32 cellular contexts compared by ENCODE assay signal in genomic region chr18:66439670-66440069, GRCh38.
"Had no signal": no experiment of that assay in that cellular context is flagged by ENCODE, and none has a peak within 500 bp of the region (broad histone marks: within the 10 kb centered on the region; RNA-seq: fewer than 3 reads in every experiment).

No MANE protein-coding gene starts in this region.

- H3K4me1 Mint-ChIP-seq: activated CD4-positive, alpha-beta T cell treated with anti-CD3 and anti-CD28 coated beads for 36 hours; activated CD4-positive, alpha-beta T cell treated with anti-CD3 and anti-CD28 coated beads, Interleukin-2, amount 10 ng/mL, durations not matched to agents 7 days and 5 days; activated naive CD8-positive, alpha-beta T cell treated with anti-CD3 and anti-CD28 coated beads for 36 hours; central memory CD8-positive, alpha-beta T cell; WTC11 had no signal

- H3K9ac ChIP-seq: SK-N-SH had no signal

- H3K27me3 ChIP-seq: ascending aorta, cardiac muscle cell, Peyer's patch, SJSA1 had no signal

- H3K36me3 ChIP-seq: ascending aorta, cardiac muscle cell, Peyer's patch, SJSA1 had no signal

- H3K4me3 Mint-ChIP-seq: activated CD4-positive, alpha-beta T cell treated with anti-CD3 and anti-CD28 coated beads for 36 hours; activated CD4-positive, alpha-beta T cell treated with anti-CD3 and anti-CD28 coated beads, Interleukin-2, amount 10 ng/mL, durations not matched to agents 7 days and 5 days; activated CD8-positive, alpha-beta T cell treated with anti-CD3 and anti-CD28 coated beads, Interleukin-2, amount 10 ng/mL, durations not matched to agents 7 days and 5 days; activated naive CD8-positive, alpha-beta T cell treated with anti-CD3 and anti-CD28 coated beads for 36 hours; activated T-cell treated with anti-CD3 and anti-CD28 coated beads, Interleukin-2, amount 50 U/mL, for 4 hours; activated T-helper 1 cell treated with anti-CD3 and anti-CD28 coated beads, Interleukin-12 subunit alpha, Interleukin-12 subunit beta, Interleukin-2, Interleukin-4 antibody, amounts not matched to agents 30 ng/mL and 10 ng/mL and 1 ng/mL, durations not matched to agents 14 hours and 24 hours and 36 hours; central memory CD8-positive, alpha-beta T cell; T-helper 1 cell treated with Interleukin-12 subunit alpha and Interleukin-12 subunit beta and Interleukin-4 antibody, amounts not matched to agents 30 μg/mL and 1 μg/mL, for 36 hours; T-helper 2 cell treated with Interferon-gamma antibody and Interleukin-4, amounts not matched to agents 5 μg/mL and 100 μg/mL, for 36 hours; WTC11 had no signal

- H3K27ac ChIP-seq: ascending aorta, cardiac muscle cell, Peyer's patch, SJSA1 had no signal

- H3K9me3 ChIP-seq: ascending aorta, Peyer's patch, SJSA1, SK-N-SH had no signal

- H3K4me3 ChIP-seq: ascending aorta, cardiac muscle cell, Peyer's patch, SJSA1 had no signal

- H3K27me3 Mint-ChIP-seq: activated CD4-positive, alpha-beta T cell treated with anti-CD3 and anti-CD28 coated beads for 36 hours; activated CD4-positive, alpha-beta T cell treated with anti-CD3 and anti-CD28 coated beads, Interleukin-2, amount 10 ng/mL, durations not matched to agents 7 days and 5 days; activated naive CD8-positive, alpha-beta T cell treated with anti-CD3 and anti-CD28 coated beads for 36 hours; central memory CD8-positive, alpha-beta T cell had no signal

- H3K9me3 Mint-ChIP-seq: activated T-cell treated with anti-CD3 and anti-CD28 coated beads, Interleukin-2, amount 50 U/mL, for 4 hours; activated T-helper 1 cell treated with anti-CD3 and anti-CD28 coated beads, Interleukin-12 subunit alpha, Interleukin-12 subunit beta, Interleukin-2, Interleukin-4 antibody, amounts not matched to agents 30 ng/mL and 10 ng/mL and 1 ng/mL, durations not matched to agents 14 hours and 24 hours and 36 hours; T-helper 1 cell treated with Interleukin-12 subunit alpha and Interleukin-12 subunit beta and Interleukin-4 antibody, amounts not matched to agents 30 μg/mL and 1 μg/mL, for 36 hours had no signal

- H3K36me3 Mint-ChIP-seq: activated naive CD8-positive, alpha-beta T cell treated with anti-CD3 and anti-CD28 coated beads for 36 hours; WTC11 had no signal

- DNase-seq: activated CD4-positive, alpha-beta T cell treated with anti-CD3 and anti-CD28 coated beads for 36 hours; activated CD4-positive, alpha-beta T cell treated with anti-CD3 and anti-CD28 coated beads, Interleukin-2, amount 10 ng/mL, durations not matched to agents 7 days and 5 days; activated CD4-positive, alpha-beta T cell treated with anti-CD3 and anti-CD28 coated beads, Interleukin-2, amount 50 U/mL, for 48 hours; activated CD8-positive, alpha-beta memory T cell treated with anti-CD3 and anti-CD28 coated beads, Interleukin-2, amount 50 U/mL, for 4 hours; activated CD8-positive, alpha-beta T cell treated with anti-CD3 and anti-CD28 coated beads, Interleukin-2, amount 10 ng/mL, durations not matched to agents 7 days and 5 days; activated naive CD4-positive, alpha-beta T cell treated with anti-CD3 and anti-CD28 coated beads, Interleukin-2, amount 50 U/mL, for 16 hours; activated naive CD8-positive, alpha-beta T cell treated with anti-CD3 and anti-CD28 coated beads for 36 hours; activated T-cell treated with anti-CD3 and anti-CD28 coated beads for 4 hours; activated T-cell treated with anti-CD3 and anti-CD28 coated beads, Interleukin-2, amount 50 U/mL, for 4 hours; amniotic stem cell; Karpas-422; KBM-7; NCI-H1105; NCI-H1417 treated with DMSO at 0.1 percent for 48 hours; NCI-H1694; NCI-H2029; NCI-H345; NK-92 treated with Interleukin-12 subunit alpha and Interleukin-12 subunit beta, amount 100 ng/mL, for 24 hours; PC-3; Peyer's patch; RPMI8226; SHP77 treated with DMSO at 0.1 percent for 48 hours; SK-N-SH had no signal

- ATAC-seq: activated CD4-positive, alpha-beta T cell treated with anti-CD3 and anti-CD28 coated beads for 36 hours; activated CD4-positive, CD25-positive, alpha-beta regulatory T cell treated with anti-CD3 and anti-CD28 coated beads, Interleukin-2, amount 50 U/mL, for 24 hours; activated CD8-positive, alpha-beta T cell treated with anti-CD3 and anti-CD28 coated beads, Interleukin-2, amount 10 ng/mL, durations not matched to agents 7 days and 5 days; PC-3 had no signal

- H3K4me1 ChIP-seq: ascending aorta, Peyer's patch, SJSA1 had no signal

- H3K4me2 ChIP-seq: SK-N-SH had no signal

- H3K27ac Mint-ChIP-seq: activated CD4-positive, alpha-beta T cell treated with anti-CD3 and anti-CD28 coated beads for 36 hours; activated CD4-positive, alpha-beta T cell treated with anti-CD3 and anti-CD28 coated beads, Interleukin-2, amount 10 ng/mL, durations not matched to agents 7 days and 5 days; activated CD8-positive, alpha-beta T cell treated with anti-CD3 and anti-CD28 coated beads, Interleukin-2, amount 10 ng/mL, durations not matched to agents 7 days and 5 days; activated naive CD8-positive, alpha-beta T cell treated with anti-CD3 and anti-CD28 coated beads for 36 hours; activated T-helper 1 cell treated with anti-CD3 and anti-CD28 coated beads, Interleukin-12 subunit alpha, Interleukin-12 subunit beta, Interleukin-2, Interleukin-4 antibody, amounts not matched to agents 30 ng/mL and 10 ng/mL and 1 ng/mL, durations not matched to agents 14 hours and 24 hours and 36 hours; T-helper 1 cell treated with Interleukin-12 subunit alpha and Interleukin-12 subunit beta and Interleukin-4 antibody, amounts not matched to agents 30 μg/mL and 1 μg/mL, for 36 hours; T-helper 2 cell treated with Interferon-gamma antibody and Interleukin-4, amounts not matched to agents 5 μg/mL and 100 μg/mL, for 36 hours; WTC11 had no signal
